ENCODE assay signal across 1 cellular context in genomic region chr1:41246568-41246967, GRCh38.
TF ChIP-seq lines count a peak whose summit lies in the region.

No MANE protein-coding gene starts in this region.

TF ChIP-seq in K562, 482 proteins besides CTCF, POLR2A, EP300 and RAD21 (continued from another document and continues in another):
- TF ChIP-seq, protein P1, sequence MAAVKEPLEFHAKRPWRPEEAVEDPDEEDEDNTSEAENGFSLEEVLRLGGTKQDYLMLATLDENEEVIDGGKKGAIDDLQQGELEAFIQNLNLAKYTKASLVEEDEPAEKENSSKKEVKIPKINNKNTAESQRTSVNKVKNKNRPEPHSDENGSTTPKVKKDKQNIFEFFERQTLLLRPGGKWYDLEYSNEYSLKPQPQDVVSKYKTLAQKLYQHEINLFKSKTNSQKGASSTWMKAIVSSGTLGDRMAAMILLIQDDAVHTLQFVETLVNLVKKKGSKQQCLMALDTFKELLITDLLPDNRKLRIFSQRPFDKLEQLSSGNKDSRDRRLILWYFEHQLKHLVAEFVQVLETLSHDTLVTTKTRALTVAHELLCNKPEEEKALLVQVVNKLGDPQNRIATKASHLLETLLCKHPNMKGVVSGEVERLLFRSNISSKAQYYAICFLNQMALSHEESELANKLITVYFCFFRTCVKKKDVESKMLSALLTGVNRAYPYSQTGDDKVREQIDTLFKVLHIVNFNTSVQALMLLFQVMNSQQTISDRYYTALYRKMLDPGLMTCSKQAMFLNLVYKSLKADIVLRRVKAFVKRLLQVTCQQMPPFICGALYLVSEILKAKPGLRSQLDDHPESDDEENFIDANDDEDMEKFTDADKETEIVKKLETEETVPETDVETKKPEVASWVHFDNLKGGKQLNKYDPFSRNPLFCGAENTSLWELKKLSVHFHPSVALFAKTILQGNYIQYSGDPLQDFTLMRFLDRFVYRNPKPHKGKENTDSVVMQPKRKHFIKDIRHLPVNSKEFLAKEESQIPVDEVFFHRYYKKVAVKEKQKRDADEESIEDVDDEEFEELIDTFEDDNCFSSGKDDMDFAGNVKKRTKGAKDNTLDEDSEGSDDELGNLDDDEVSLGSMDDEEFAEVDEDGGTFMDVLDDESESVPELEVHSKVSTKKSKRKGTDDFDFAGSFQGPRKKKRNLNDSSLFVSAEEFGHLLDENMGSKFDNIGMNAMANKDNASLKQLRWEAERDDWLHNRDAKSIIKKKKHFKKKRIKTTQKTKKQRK (IDR thresholded peaks at IDR 0.05; ENCODE audit: borderline replicate concordance, low read depth, low read length), result no peak
- no peak for TF ChIP-seq CSDE1 (IDR thresholded peaks at IDR 0.05)
- peak; percentile 57; the same call in 1 of the 2 replicates for TF ChIP-seq BACH1 (tag; IDR thresholded peaks at IDR 0.05)
- no peak for TF ChIP-seq KDM4B (IDR thresholded peaks at IDR 0.05; ENCODE audit: borderline replicate concordance in 2 of 2, low read depth in 1 of 2)
- TF ChIP-seq, protein P2, sequence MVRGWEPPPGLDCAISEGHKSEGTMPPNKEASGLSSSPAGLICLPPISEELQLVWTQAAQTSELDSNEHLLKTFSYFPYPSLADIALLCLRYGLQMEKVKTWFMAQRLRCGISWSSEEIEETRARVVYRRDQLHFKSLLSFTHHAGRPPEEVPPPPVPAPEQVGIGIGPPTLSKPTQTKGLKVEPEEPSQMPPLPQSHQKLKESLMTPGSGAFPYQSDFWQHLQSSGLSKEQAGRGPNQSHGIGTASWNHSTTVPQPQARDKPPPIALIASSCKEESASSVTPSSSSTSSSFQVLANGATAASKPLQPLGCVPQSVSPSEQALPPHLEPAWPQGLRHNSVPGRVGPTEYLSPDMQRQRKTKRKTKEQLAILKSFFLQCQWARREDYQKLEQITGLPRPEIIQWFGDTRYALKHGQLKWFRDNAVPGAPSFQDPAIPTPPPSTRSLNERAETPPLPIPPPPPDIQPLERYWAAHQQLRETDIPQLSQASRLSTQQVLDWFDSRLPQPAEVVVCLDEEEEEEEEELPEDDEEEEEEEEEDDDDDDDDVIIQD (CRISPR knock-in tag; IDR thresholded peaks at IDR 0.05), result no peak
- no peak for TF ChIP-seq ZNF239 (CRISPR knock-in tag; IDR thresholded peaks at IDR 0.05)
- TF ChIP-seq SMAD2 (IDR thresholded peaks at IDR 0.05; ENCODE audit: low read depth, low read length), result no peak
- no peak for TF ChIP-seq TRIM28 (IDR thresholded peaks at IDR 0.05)
- no peak for TF ChIP-seq ETV6 (IDR thresholded peaks at IDR 0.05; ENCODE audit: borderline replicate concordance in 1 of 2, low read depth in 2 of 2, low read length in 1 of 2)
- no peak for TF ChIP-seq ETV6 (CRISPR knock-in tag; IDR thresholded peaks at IDR 0.05; ENCODE audit: borderline replicate concordance)
- no peak for TF ChIP-seq CTBP1 (IDR thresholded peaks at IDR 0.05; ENCODE audit: borderline replicate concordance)
- TF ChIP-seq NFE2L1 (tag; IDR thresholded peaks at IDR 0.05; ENCODE audit: borderline replicate concordance, low read depth), result peak; percentile 96
- no peak for TF ChIP-seq ETS1 (conservative IDR thresholded peaks at IDR 0.05; ENCODE audit: control insufficient read depth, low read depth, low read length)
- no peak for TF ChIP-seq CLOCK (CRISPR knock-in tag; IDR thresholded peaks at IDR 0.05; ENCODE audit: borderline replicate concordance)
- TF ChIP-seq ZNF592 (IDR thresholded peaks at IDR 0.05), result 0 out of 2 replicates have a peak, but pooled peaks have one; percentile 33
- TF ChIP-seq HNRNPK (IDR thresholded peaks at IDR 0.05; ENCODE audit: low read depth, low read length, poor library complexity, severe bottlenecking), result no peak
- no peak for TF ChIP-seq HOXB6 (CRISPR knock-in tag; IDR thresholded peaks at IDR 0.05; ENCODE audit: borderline replicate concordance)
- no peak for TF ChIP-seq ETS2 (tag; IDR thresholded peaks at IDR 0.05; ENCODE audit: borderline replicate concordance, poor library complexity, severe bottlenecking)
- no peak for TF ChIP-seq ZNF212 (CRISPR knock-in tag; IDR thresholded peaks at IDR 0.05)
- TF ChIP-seq ASH1L (IDR thresholded peaks at IDR 0.05; ENCODE audit: borderline replicate concordance, low read depth, partially characterized antibody), result no peak
- TF ChIP-seq MXD1 (CRISPR knock-in tag; IDR thresholded peaks at IDR 0.05; ENCODE audit: borderline replicate concordance, poor library complexity, severe bottlenecking), result no peak
- TF ChIP-seq ARHGAP35 (IDR thresholded peaks at IDR 0.05; ENCODE audit: partially characterized antibody), result no peak
- TF ChIP-seq BRD9 (IDR thresholded peaks at IDR 0.05; ENCODE audit: low read depth, partially characterized antibody), result peak; percentile 25
- TF ChIP-seq E2F1 (CRISPR knock-in tag; IDR thresholded peaks at IDR 0.05), result no peak
- no peak for TF ChIP-seq ZNF395 (CRISPR knock-in tag; IDR thresholded peaks at IDR 0.05)
- TF ChIP-seq ZNF445 (CRISPR knock-in tag; IDR thresholded peaks at IDR 0.05; ENCODE audit: low read depth), result no peak
- no peak for TF ChIP-seq NFRKB (IDR thresholded peaks at IDR 0.05; ENCODE audit: low read depth)
- no peak for TF ChIP-seq MXI1 (IDR thresholded peaks at IDR 0.05; ENCODE audit: low read depth, low read length)
- no peak for TF ChIP-seq ATF6 (CRISPR knock-in tag; IDR thresholded peaks at IDR 0.05)
- TF ChIP-seq MAFK (IDR thresholded peaks at IDR 0.05; ENCODE audit: low read length), result peak; percentile 84
- TF ChIP-seq RUNX1 (IDR thresholded peaks at IDR 0.05; ENCODE audit: low read depth), result no peak
- TF ChIP-seq KAT8 (IDR thresholded peaks at IDR 0.05; ENCODE audit: low read depth), result no peak
- no peak; the same call in 1 of the 2 replicates for TF ChIP-seq DPF2 (IDR thresholded peaks at IDR 0.05)
- TF ChIP-seq HNRNPL (IDR thresholded peaks at IDR 0.05; ENCODE audit: low read depth, low read length), result no peak
- TF ChIP-seq ZNF586 (CRISPR knock-in tag; conservative IDR thresholded peaks at IDR 0.05), result no peak
- TF ChIP-seq MED1 (CRISPR knock-in tag; IDR thresholded peaks at IDR 0.05; ENCODE audit: borderline replicate concordance), result no peak
- no peak for TF ChIP-seq ERF (CRISPR knock-in tag; IDR thresholded peaks at IDR 0.05)
- TF ChIP-seq KAT2B (IDR thresholded peaks at IDR 0.05; ENCODE audit: low read depth, low read length), result no peak
- no peak for TF ChIP-seq SRSF9 (IDR thresholded peaks at IDR 0.05; ENCODE audit: borderline replicate concordance, low read depth, low read length)
- TF ChIP-seq HNRNPLL (IDR thresholded peaks at IDR 0.05; ENCODE audit: low read depth, low read length, poor library complexity, severe bottlenecking), result no peak
- TF ChIP-seq ATF1 (CRISPR knock-in tag; IDR thresholded peaks at IDR 0.05), result no peak
- 0 out of 2 replicates have a peak, but pooled peaks have one; percentile 19 for TF ChIP-seq ATF1 (tag; IDR thresholded peaks at IDR 0.05)
- TF ChIP-seq MTA2 (IDR thresholded peaks at IDR 0.05; ENCODE audit: low read depth), result no peak
- peak; percentile 50; the same call in 1 of the 2 replicates for TF ChIP-seq PTTG1 (tag; IDR thresholded peaks at IDR 0.05; ENCODE audit: low read depth)
- no peak for TF ChIP-seq KLF6 (CRISPR knock-in tag; IDR thresholded peaks at IDR 0.05; ENCODE audit: borderline replicate concordance)
- TF ChIP-seq MAFG (tag; conservative IDR thresholded peaks at IDR 0.05), result peak; percentile 98
- TF ChIP-seq FOXA3 (CRISPR knock-in tag; conservative IDR thresholded peaks at IDR 0.05 in 1 of 2, IDR thresholded peaks at IDR 0.05 in 1 of 2), result no peak
